Comparison of ENCODE assay signal across 18 cellular contexts in the genomic region with DNA sequence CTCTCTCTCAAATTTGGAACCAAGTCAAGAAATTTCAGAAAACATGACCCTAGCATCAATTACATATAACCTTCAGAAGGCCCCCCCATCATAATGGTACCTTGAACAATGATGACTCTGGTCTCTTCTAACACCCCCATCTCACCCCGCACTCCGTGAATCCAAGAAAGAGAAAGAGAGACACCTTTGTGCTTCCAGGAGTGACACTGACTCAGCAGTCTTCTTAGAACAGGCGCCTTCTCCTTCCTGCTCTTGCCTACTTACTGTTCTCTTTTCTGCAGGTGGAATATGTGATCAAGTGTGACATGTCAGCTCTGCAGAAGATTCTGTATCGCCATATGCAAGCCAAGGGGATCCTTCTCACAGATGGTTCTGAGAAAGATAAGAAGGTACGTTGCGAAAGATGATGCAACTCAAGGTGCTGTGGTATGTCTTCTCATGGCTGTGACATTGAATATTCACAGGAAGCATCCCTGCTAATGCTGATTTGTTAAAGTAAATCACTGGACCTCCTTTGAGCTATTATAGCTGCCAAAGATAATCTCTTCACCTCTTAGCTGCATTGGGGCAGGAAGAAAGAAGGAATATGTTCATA.
"Had no signal": no experiment of that assay in that cellular context is flagged by ENCODE, and none has a peak within 500 bp of the region (broad histone marks: within the 10 kb centered on the region; RNA-seq: fewer than 3 reads in every experiment).

No MANE protein-coding gene starts in this region.

- H3K27me3 Mint-ChIP-seq: activated naive CD8-positive, alpha-beta T cell; dendritic cell treated with granulocyte-macrophage colony-stimulating factor and Interleukin-4, amounts not matched to agents 40 ng/mL and 50 ng/mL, for 4 days; memory B cell had no signal

- H3K27ac ChIP-seq: epithelial cell of prostate, gastroesophageal sphincter, right atrium auricular region, skin epidermis, suprapubic skin had no signal

- DNase-seq: activated CD4-positive, alpha-beta T cell treated with anti-CD3 and anti-CD28 coated beads for 1 hour; activated CD4-positive, alpha-beta T cell treated with anti-CD3 and anti-CD28 coated beads, Interleukin-2, amount 50 U/mL, for 4 hours; aorta; left ventricle myocardium superior; stimulated activated CD4-positive, alpha-beta T cell treated with anti-CD3 and anti-CD28 coated beads, Interleukin-15, amount 100 ng/mL, for 24 hours; stimulated activated CD4-positive, alpha-beta T cell treated with anti-CD3 and anti-CD28 coated beads, Interleukin-4, amount 100 ng/mL, for 24 hours; stimulated activated naive CD8-positive, alpha-beta T cell treated with anti-CD3 and anti-CD28 coated beads, Interleukin-15, Interleukin-2, amounts not matched to agents 100 U/mL and 50 U/mL, for 24 hours; SW 1271 had no signal

- H3K27me3 ChIP-seq: gastroesophageal sphincter, right atrium auricular region, suprapubic skin had no signal

- H3K27ac Mint-ChIP-seq: activated naive CD8-positive, alpha-beta T cell; dendritic cell treated with granulocyte-macrophage colony-stimulating factor and Interleukin-4, amounts not matched to agents 40 ng/mL and 50 ng/mL, for 4 days; memory B cell; nephron had no signal

- H3K4me3 Mint-ChIP-seq: activated naive CD8-positive, alpha-beta T cell; dendritic cell treated with granulocyte-macrophage colony-stimulating factor and Interleukin-4, amounts not matched to agents 40 ng/mL and 50 ng/mL, for 4 days; memory B cell; nephron had no signal

- H3K9me3 Mint-ChIP-seq: dendritic cell treated with granulocyte-macrophage colony-stimulating factor and Interleukin-4, amounts not matched to agents 40 ng/mL and 50 ng/mL, for 4 days; nephron had no signal

- ATAC-seq: gastroesophageal sphincter; left ventricle myocardium superior; stimulated activated naive CD8-positive, alpha-beta T cell treated with anti-CD3 and anti-CD28 coated beads, Interleukin-15, Interleukin-2, amounts not matched to agents 100 U/mL and 50 U/mL, for 24 hours had no signal

- H3K4me3 ChIP-seq: gastroesophageal sphincter, right atrium auricular region, skin epidermis, suprapubic skin had no signal

- H3K4me1 ChIP-seq: suprapubic skin had no signal

- FAIRE-seq: keratinocyte had no signal
